In the genomic region with DNA sequence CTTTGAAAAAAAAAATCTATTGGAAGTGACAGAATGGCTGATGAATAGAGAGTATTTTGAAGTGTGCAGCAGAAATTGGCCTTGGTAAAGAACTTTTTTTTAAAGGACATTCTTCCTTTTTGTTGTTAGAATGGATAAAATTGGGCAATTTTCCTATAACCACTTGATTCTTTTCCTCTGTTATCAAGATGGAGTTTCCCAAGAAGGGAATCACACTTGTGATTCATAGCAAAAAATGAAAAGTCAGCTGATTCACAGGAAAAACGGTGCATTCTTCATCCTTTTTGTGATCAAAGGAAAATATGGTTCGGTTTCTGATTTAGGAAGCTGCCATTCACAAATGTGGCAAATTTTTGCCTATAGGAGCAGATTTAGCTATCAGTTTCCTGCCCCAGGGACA, we compare ENCODE assay signal across 16 cellular contexts.
DNase-seq lines count a peak whose midpoint lies in the region; ATAC-seq, FAIRE-seq and TF ChIP-seq lines count a peak whose summit lies in the region.
"Had no signal": no experiment of that assay in that cellular context is flagged by ENCODE, and none has a peak within 500 bp of the region (broad histone marks: within the 10 kb centered on the region; RNA-seq: fewer than 3 reads in every experiment).

No MANE protein-coding gene starts in this region.

- H3K9ac ChIP-seq in HepG2 (ENCODE audit: insufficient read depth, low read depth, low read length), result no peak overlapping the region
- H3K9ac ChIP-seq: BLaER1 treated with 17β-estradiol and CSF1 and Interleukin-3, amounts not matched to agents 10 nM and 100 nM had no signal

- no TSS peak for BruUV-seq in HepG2 (replicated peaks; lab: Mats Ljungman, UMichigan)

- intact Hi-C loops in HepG2 (cut with micrococcal nuclease; ENCODE audit: unreplicated experiment) (no loop called here), right lobe of liver (cut with DNase I) (no loop called here)

- DNase-seq in HepG2 (ENCODE audit: low spot score) (no peak), right lobe of liver (no peak), M059J (ENCODE audit: low read depth) (peak; percentile 3), choroid plexus epithelial cell (ENCODE audit: low read depth) (peak; percentile 42), osteoblast (ENCODE audit: insufficient read length, low spot score, missing footprints) (peak; percentile 3), substantia nigra (lab: John Stamatoyannopoulos, UW) (no peak), GM19238 (ENCODE audit: insufficient read length, low spot score) (no peak)
- DNase-seq: ACHN; CD4-positive, CD25-positive, alpha-beta regulatory T cell; DMS53; H7 had no signal

- H3K9me3 ChIP-seq in HepG2 (ENCODE audit: low read length) (no peaks in the 10 kb centered on the region), right lobe of liver (no peaks in the 10 kb centered on the region), osteoblast (ENCODE audit: low read depth, low read length) (no peaks in the 10 kb centered on the region)
- H3K9me3 ChIP-seq: BLaER1 treated with 17β-estradiol and CSF1 and Interleukin-3, amounts not matched to agents 10 nM and 100 nM had no signal

- no peak for TF ChIP-seq RAD21 in HepG2 (CRISPR knock-in tag; IDR thresholded peaks at IDR 0.05)

- H3K4me2 ChIP-seq in HepG2 (ENCODE audit: low read depth, low read length) (no peak overlapping the region), osteoblast (ENCODE audit: insufficient read depth, low read length) (no peak overlapping the region)
- H3K4me2 ChIP-seq: BLaER1 treated with 17β-estradiol and CSF1 and Interleukin-3, amounts not matched to agents 10 nM and 100 nM; GM23338 had no signal

- no peak for TF ChIP-seq CTCF in HepG2 (CRISPR knock-in tag; IDR thresholded peaks at IDR 0.05)
- no peak for TF ChIP-seq CTCF in right lobe of liver (IDR thresholded peaks at IDR 0.05)
- no peak for TF ChIP-seq CTCF in choroid plexus epithelial cell (conservative IDR thresholded peaks at IDR 0.05; ENCODE audit: low read depth, low read length)
- no peak for TF ChIP-seq CTCF in osteoblast (IDR thresholded peaks at IDR 0.05; ENCODE audit: extremely low read depth, low read depth, low read length)

- H3K27me3 ChIP-seq in HepG2 (ENCODE audit: control insufficient read depth in 1 of 2, insufficient read depth in 2 of 2, low read length in 2 of 2) (no peaks in the 10 kb centered on the region), right lobe of liver (no peaks in the 10 kb centered on the region), osteoblast (ENCODE audit: insufficient read depth, low read length) (no peaks in the 10 kb centered on the region)
- H3K27me3 ChIP-seq: BLaER1 treated with 17β-estradiol and CSF1 and Interleukin-3, amounts not matched to agents 10 nM and 100 nM had no signal

- TF ChIP-seq EP300 in HepG2 (IDR thresholded peaks at IDR 0.05; ENCODE audit: low read depth in 2 of 2, low read length in 2 of 2) (no peak), HepG2 (CRISPR knock-in tag; IDR thresholded peaks at IDR 0.05; ENCODE audit: borderline replicate concordance) (no peak)

- POLR2A ChIA-PET in HepG2 (lab: Yijun Ruan, JAX), result no interaction called here

- no peaks in the 10 kb centered on the region for H4K20me1 ChIP-seq in HepG2 (ENCODE audit: insufficient read depth, low read length)
- H4K20me1 ChIP-seq in osteoblast (ENCODE audit: insufficient read depth, low read length), result no peaks in the 10 kb centered on the region
- H4K20me1 ChIP-seq: BLaER1 treated with 17β-estradiol and CSF1 and Interleukin-3, amounts not matched to agents 10 nM and 100 nM had no signal

- H3K4me3 ChIP-seq in HepG2 (replicated peaks in 1 of 3; ENCODE audit: insufficient read depth in 1 of 3, low read depth in 2 of 3, low read length in 3 of 3) (no peak overlapping the region), right lobe of liver (no peak overlapping the region), choroid plexus epithelial cell (ENCODE audit: low read depth, low read length) (no peak overlapping the region), osteoblast (ENCODE audit: insufficient read depth, low read length) (no peak overlapping the region)
- H3K4me3 ChIP-seq: BLaER1 treated with 17β-estradiol and CSF1 and Interleukin-3, amounts not matched to agents 10 nM and 100 nM; GM23338 had no signal

- no peak for TF ChIP-seq POLR2A in HepG2 (IDR thresholded peaks at IDR 0.05; ENCODE audit: insufficient read depth in 1 of 2, low read depth in 2 of 2, low read length in 2 of 2)
- no peak for TF ChIP-seq POLR2A in right lobe of liver (IDR thresholded peaks at IDR 0.05)

- peaks cover 8% of the 10 kb centered on the region for H3K4me1 ChIP-seq in HepG2 (ENCODE audit: insufficient read depth, low read length)
- H3K4me1 ChIP-seq in right lobe of liver, result no peaks in the 10 kb centered on the region
- peaks cover 2% of the 10 kb centered on the region for H3K4me1 ChIP-seq in osteoblast (ENCODE audit: insufficient read depth, low read length)
- H3K4me1 ChIP-seq: BLaER1 treated with 17β-estradiol and CSF1 and Interleukin-3, amounts not matched to agents 10 nM and 100 nM had no signal

- in situ Hi-C loops in HepG2 (cut with HindIII; ENCODE audit: extremely low pct_ligation_motif_present, low pct_unique_long_range_greater_than_20kb), result no loop called here

- H3K36me3 ChIP-seq in HepG2 (replicated peaks in 1 of 2; ENCODE audit: control insufficient read depth in 1 of 2, insufficient read depth in 2 of 2, low read length in 2 of 2) (no peaks in the 10 kb centered on the region), right lobe of liver (no peaks in the 10 kb centered on the region), osteoblast (ENCODE audit: insufficient read depth, low read length) (no peaks in the 10 kb centered on the region)
- H3K36me3 ChIP-seq: BLaER1 treated with 17β-estradiol and CSF1 and Interleukin-3, amounts not matched to agents 10 nM and 100 nM had no signal

- WGBS in HepG2 (ENCODE audit: low lambda C conversion rate), result 33% methylated on average over 2 of the region's 2 CpGs
- 70% methylated on average over 2 of the region's 2 CpGs for WGBS in right lobe of liver (ENCODE audit: insufficient coverage, low coverage, low lambda C conversion rate, missing lambda C conversion rate)

- H3K27ac ChIP-seq in HepG2 (ENCODE audit: extremely low read length, insufficient read depth, low read length) (no peak overlapping the region), right lobe of liver (no peak overlapping the region), osteoblast (ENCODE audit: low read depth, low read length) (no peak overlapping the region), substantia nigra (ENCODE audit: low read depth, low read length, poor library complexity, severe bottlenecking) (no peak overlapping the region)
- H3K27ac ChIP-seq: 22Rv1; BLaER1 treated with 17β-estradiol and CSF1 and Interleukin-3, amounts not matched to agents 10 nM and 100 nM had no signal

- ATAC-seq in HepG2 (no peak), right lobe of liver (no peak), GM21529 (IDR thresholded peaks at IDR 0.05; ENCODE audit: unreplicated experiment) (no peak)
- ATAC-seq: GM23338 had no signal

- H2AFZ ChIP-seq in HepG2 (ENCODE audit: low read length) (no peak overlapping the region), osteoblast (ENCODE audit: low read length) (no peak overlapping the region)
- H2AFZ ChIP-seq: GM23338 had no signal

- CTCF ChIA-PET in HepG2 (lab: Yijun Ruan, JAX; ENCODE audit: low intra/inter-chr PET ratio, low total read pairs), result no interaction called here

- no peak for FAIRE-seq in HepG2 (lab: Jason Lieb, UNC)
- FAIRE-seq: GM12891 had no signal

- H3K79me2 ChIP-seq in HepG2 (ENCODE audit: insufficient read depth, low read length) (no peaks in the 10 kb centered on the region), osteoblast (ENCODE audit: insufficient read depth, low read length) (no peaks in the 10 kb centered on the region)

TF ChIP-seq in HepG2, 621 proteins besides CTCF, POLR2A, EP300 and RAD21:
- TF ChIP-seq NFYB (CRISPR knock-in tag; IDR thresholded peaks at IDR 0.05) (no peak), MAFK (conservative IDR thresholded peaks at IDR 0.05 in 1 of 2, IDR thresholded peaks at IDR 0.05 in 1 of 2; ENCODE audit: low read length in 2 of 2) (peak; percentile 7 to 16; a peak in 1 of 4 replicates)
TF ChIP-seq in HepG2: peak in this region for 1.

Comparison
In these comparisons a context has a peak if more than half of its experiments do, and no peak if none do; other contexts are left out.
1. DNase-seq: peak in M059J (single experiment), choroid plexus epithelial cell (single experiment) and osteoblast (single experiment); none in HepG2 (single experiment), right lobe of liver (0 of 3), substantia nigra (0 of 49) and GM19238 (single experiment).